ENCODE assay signal across 1 cellular context in genomic region chr10:53939654-53940053, GRCh38.
TF ChIP-seq lines count a peak whose summit lies in the region.

No MANE protein-coding gene starts in this region.

TF ChIP-seq in HepG2, 621 proteins besides CTCF, POLR2A, EP300 and RAD21 (continued from another document):
- TF ChIP-seq TARDBP (CRISPR knock-in tag; IDR thresholded peaks at IDR 0.05) (no peak), NCOA2 (CRISPR knock-in tag; IDR thresholded peaks at IDR 0.05) (peak; percentile 69), TCF7L2 (IDR thresholded peaks at IDR 0.05; ENCODE audit: low read depth, low read length) (peak; percentile 32; the same call in 1 of the 2 replicates), GATAD2A (CRISPR knock-in tag; IDR thresholded peaks at IDR 0.05) (peak; percentile 70; the same call in 1 of the 2 replicates), MXD4 (CRISPR knock-in tag; IDR thresholded peaks at IDR 0.05) (no peak), ZNF558 (CRISPR knock-in tag; IDR thresholded peaks at IDR 0.05; ENCODE audit: borderline replicate concordance) (no peak), POGZ (CRISPR knock-in tag; IDR thresholded peaks at IDR 0.05) (no peak), CEBPB (IDR thresholded peaks at IDR 0.05; ENCODE audit: borderline replicate concordance, low read depth, low read length) (peak; percentile 21; the same call in 1 of the 2 replicates), FOXA3 (CRISPR knock-in tag; IDR thresholded peaks at IDR 0.05) (peak; percentile 44; the same call in 1 of the 2 replicates), FOXP1 (IDR thresholded peaks at IDR 0.05) (no peak), FOXP1 (CRISPR knock-in tag; IDR thresholded peaks at IDR 0.05) (peak; percentile 56; the same call in 1 of the 2 replicates), ZNF207 (IDR thresholded peaks at IDR 0.05; ENCODE audit: borderline replicate concordance) (no peak), SOX6 (IDR thresholded peaks at IDR 0.05) (no peak), SOX6 (CRISPR knock-in tag; IDR thresholded peaks at IDR 0.05) (peak; percentile 52; the same call in 1 of the 2 replicates), ESRRA (CRISPR knock-in tag; IDR thresholded peaks at IDR 0.05; ENCODE audit: low read depth) (no peak), CEBPG (CRISPR knock-in tag; IDR thresholded peaks at IDR 0.05) (peak; percentile 36; the same call in 1 of the 2 replicates), HES4 (CRISPR knock-in tag; IDR thresholded peaks at IDR 0.05; ENCODE audit: borderline replicate concordance) (no peak), NONO (IDR thresholded peaks at IDR 0.05) (no peak), NONO (CRISPR knock-in tag; conservative IDR thresholded peaks at IDR 0.05) (no peak), ZNF598 (CRISPR knock-in tag; IDR thresholded peaks at IDR 0.05; ENCODE audit: borderline replicate concordance) (no peak), RNF219 (CRISPR knock-in tag; IDR thresholded peaks at IDR 0.05) (no peak), REPIN1 (CRISPR knock-in tag; IDR thresholded peaks at IDR 0.05; ENCODE audit: borderline replicate concordance, low read depth) (no peak), EEA1 (CRISPR knock-in tag; IDR thresholded peaks at IDR 0.05; ENCODE audit: borderline replicate concordance) (no peak), ZBTB38 (CRISPR knock-in tag; IDR thresholded peaks at IDR 0.05) (no peak), ZNF468 (CRISPR knock-in tag; IDR thresholded peaks at IDR 0.05) (no peak), BCL6 (CRISPR knock-in tag; IDR thresholded peaks at IDR 0.05) (no peak), FOXJ3 (CRISPR knock-in tag; IDR thresholded peaks at IDR 0.05; ENCODE audit: borderline replicate concordance) (peak; percentile 29; the same call in 1 of the 2 replicates), HHEX (CRISPR knock-in tag; IDR thresholded peaks at IDR 0.05) (no peak), ISL2 (CRISPR knock-in tag; IDR thresholded peaks at IDR 0.05) (peak; percentile 59; the same call in 1 of the 2 replicates), HNF4A (CRISPR knock-in tag; IDR thresholded peaks at IDR 0.05) (peak; percentile 59), SRSF9 (IDR thresholded peaks at IDR 0.05; ENCODE audit: borderline replicate concordance, insufficient read depth, low read depth, low read length, poor library complexity, severe bottlenecking) (no peak)
- TF ChIP-seq, protein P1, sequence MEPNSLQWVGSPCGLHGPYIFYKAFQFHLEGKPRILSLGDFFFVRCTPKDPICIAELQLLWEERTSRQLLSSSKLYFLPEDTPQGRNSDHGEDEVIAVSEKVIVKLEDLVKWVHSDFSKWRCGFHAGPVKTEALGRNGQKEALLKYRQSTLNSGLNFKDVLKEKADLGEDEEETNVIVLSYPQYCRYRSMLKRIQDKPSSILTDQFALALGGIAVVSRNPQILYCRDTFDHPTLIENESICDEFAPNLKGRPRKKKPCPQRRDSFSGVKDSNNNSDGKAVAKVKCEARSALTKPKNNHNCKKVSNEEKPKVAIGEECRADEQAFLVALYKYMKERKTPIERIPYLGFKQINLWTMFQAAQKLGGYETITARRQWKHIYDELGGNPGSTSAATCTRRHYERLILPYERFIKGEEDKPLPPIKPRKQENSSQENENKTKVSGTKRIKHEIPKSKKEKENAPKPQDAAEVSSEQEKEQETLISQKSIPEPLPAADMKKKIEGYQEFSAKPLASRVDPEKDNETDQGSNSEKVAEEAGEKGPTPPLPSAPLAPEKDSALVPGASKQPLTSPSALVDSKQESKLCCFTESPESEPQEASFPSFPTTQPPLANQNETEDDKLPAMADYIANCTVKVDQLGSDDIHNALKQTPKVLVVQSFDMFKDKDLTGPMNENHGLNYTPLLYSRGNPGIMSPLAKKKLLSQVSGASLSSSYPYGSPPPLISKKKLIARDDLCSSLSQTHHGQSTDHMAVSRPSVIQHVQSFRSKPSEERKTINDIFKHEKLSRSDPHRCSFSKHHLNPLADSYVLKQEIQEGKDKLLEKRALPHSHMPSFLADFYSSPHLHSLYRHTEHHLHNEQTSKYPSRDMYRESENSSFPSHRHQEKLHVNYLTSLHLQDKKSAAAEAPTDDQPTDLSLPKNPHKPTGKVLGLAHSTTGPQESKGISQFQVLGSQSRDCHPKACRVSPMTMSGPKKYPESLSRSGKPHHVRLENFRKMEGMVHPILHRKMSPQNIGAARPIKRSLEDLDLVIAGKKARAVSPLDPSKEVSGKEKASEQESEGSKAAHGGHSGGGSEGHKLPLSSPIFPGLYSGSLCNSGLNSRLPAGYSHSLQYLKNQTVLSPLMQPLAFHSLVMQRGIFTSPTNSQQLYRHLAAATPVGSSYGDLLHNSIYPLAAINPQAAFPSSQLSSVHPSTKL (CRISPR knock-in tag; IDR thresholded peaks at IDR 0.05), result peak; percentile 71
- TF ChIP-seq, protein P2, sequence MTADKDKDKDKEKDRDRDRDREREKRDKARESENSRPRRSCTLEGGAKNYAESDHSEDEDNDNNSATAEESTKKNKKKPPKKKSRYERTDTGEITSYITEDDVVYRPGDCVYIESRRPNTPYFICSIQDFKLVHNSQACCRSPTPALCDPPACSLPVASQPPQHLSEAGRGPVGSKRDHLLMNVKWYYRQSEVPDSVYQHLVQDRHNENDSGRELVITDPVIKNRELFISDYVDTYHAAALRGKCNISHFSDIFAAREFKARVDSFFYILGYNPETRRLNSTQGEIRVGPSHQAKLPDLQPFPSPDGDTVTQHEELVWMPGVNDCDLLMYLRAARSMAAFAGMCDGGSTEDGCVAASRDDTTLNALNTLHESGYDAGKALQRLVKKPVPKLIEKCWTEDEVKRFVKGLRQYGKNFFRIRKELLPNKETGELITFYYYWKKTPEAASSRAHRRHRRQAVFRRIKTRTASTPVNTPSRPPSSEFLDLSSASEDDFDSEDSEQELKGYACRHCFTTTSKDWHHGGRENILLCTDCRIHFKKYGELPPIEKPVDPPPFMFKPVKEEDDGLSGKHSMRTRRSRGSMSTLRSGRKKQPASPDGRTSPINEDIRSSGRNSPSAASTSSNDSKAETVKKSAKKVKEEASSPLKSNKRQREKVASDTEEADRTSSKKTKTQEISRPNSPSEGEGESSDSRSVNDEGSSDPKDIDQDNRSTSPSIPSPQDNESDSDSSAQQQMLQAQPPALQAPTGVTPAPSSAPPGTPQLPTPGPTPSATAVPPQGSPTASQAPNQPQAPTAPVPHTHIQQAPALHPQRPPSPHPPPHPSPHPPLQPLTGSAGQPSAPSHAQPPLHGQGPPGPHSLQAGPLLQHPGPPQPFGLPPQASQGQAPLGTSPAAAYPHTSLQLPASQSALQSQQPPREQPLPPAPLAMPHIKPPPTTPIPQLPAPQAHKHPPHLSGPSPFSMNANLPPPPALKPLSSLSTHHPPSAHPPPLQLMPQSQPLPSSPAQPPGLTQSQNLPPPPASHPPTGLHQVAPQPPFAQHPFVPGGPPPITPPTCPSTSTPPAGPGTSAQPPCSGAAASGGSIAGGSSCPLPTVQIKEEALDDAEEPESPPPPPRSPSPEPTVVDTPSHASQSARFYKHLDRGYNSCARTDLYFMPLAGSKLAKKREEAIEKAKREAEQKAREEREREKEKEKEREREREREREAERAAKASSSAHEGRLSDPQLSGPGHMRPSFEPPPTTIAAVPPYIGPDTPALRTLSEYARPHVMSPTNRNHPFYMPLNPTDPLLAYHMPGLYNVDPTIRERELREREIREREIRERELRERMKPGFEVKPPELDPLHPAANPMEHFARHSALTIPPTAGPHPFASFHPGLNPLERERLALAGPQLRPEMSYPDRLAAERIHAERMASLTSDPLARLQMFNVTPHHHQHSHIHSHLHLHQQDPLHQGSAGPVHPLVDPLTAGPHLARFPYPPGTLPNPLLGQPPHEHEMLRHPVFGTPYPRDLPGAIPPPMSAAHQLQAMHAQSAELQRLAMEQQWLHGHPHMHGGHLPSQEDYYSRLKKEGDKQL (CRISPR knock-in tag; IDR thresholded peaks at IDR 0.05; ENCODE audit: low read depth), result no peak
- TF ChIP-seq, protein P3, sequence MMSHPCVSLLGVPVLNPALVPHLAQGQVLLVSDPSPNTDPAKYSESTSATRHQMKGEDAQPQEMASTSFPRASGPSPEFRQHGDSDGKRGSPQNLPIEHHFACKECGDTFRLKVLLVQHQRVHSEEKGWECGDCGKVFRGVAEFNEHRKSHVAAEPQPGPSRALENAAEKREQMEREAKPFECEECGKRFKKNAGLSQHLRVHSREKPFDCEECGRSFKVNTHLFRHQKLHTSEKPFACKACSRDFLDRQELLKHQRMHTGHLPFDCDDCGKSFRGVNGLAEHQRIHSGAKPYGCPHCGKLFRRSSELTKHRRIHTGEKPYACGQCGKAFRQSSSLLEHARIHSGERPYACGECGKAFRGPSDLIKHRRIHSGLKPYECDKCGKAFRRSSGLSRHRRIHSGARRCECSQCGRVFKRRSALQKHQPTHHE (CRISPR knock-in tag; IDR thresholded peaks at IDR 0.05; ENCODE audit: borderline replicate concordance), result no peak
- TF ChIP-seq, protein P4, sequence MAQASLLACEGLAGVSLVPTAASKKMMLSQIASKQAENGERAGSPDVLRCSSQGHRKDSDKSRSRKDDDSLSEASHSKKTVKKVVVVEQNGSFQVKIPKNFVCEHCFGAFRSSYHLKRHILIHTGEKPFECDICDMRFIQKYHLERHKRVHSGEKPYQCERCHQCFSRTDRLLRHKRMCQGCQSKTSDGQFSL (CRISPR knock-in tag; IDR thresholded peaks at IDR 0.05), result no peak
